ENCODE assay signal across 10 cellular contexts in genomic region chr6:83707829-83708545, GRCh38. TPM values are rescaled to one million over a fixed set of nuclear protein-coding genes. Genes with fewer than 3 reads are reported as not detected.
DNase-seq lines count a peak whose midpoint lies in the region; ATAC-seq and TF ChIP-seq lines count a peak whose summit lies in the region.
"Had no signal": no experiment of that assay in that cellular context is flagged by ENCODE, and none has a peak within 500 bp of the region (broad histone marks: within the 10 kb centered on the region; RNA-seq: fewer than 3 reads in every experiment).

No MANE protein-coding gene starts in this region.

- H3K27ac ChIP-seq in brain microvascular endothelial cell = no peak overlapping the region
- H3K27ac ChIP-seq in tibial nerve = no peak overlapping the region

- H3K27me3 ChIP-seq in brain microvascular endothelial cell (replicated peaks) (peaks cover 36% of the 10 kb centered on the region), kidney epithelial cell (ENCODE audit: control insufficient read depth, insufficient read depth, low read length) (peaks cover 34% of the 10 kb centered on the region), tibial nerve (peaks cover 0 to 47% of the 10 kb centered on the region in 2 donors)

- H3K4me3 ChIP-seq in brain microvascular endothelial cell (ENCODE audit: low read depth, low read length) (peak overlapping the region; percentile 50), kidney epithelial cell (ENCODE audit: low read depth, low read length) (peak overlapping the region; percentile 45), tibial nerve (peak overlapping the region; percentile 26 to 60 (median 39))

- peaks cover 0 to 9% (median 0%) of the 10 kb centered on the region in 3 donors for H3K36me3 Mint-ChIP-seq in immature natural killer cell

- no peak for TF ChIP-seq CTCF in brain microvascular endothelial cell (IDR thresholded peaks at IDR 0.05; ENCODE audit: low read depth, low read length, missing control alignments)
- no peak for TF ChIP-seq CTCF in kidney epithelial cell (IDR thresholded peaks at IDR 0.05; ENCODE audit: insufficient read depth, low read length, poor library complexity, severe bottlenecking)
- TF ChIP-seq CTCF in tibial nerve (IDR thresholded peaks at IDR 0.05) = no peak

- H3K27me3 Mint-ChIP-seq in immature natural killer cell (ENCODE audit: low read depth in 3 of 3) = peaks cover 8 to 17% (median 16%) of the 10 kb centered on the region in 3 donors

- H3K9me3 Mint-ChIP-seq in immature natural killer cell = peaks cover 5 to 21% (median 15%) of the 10 kb centered on the region in 6 donors

- in situ Hi-C loops in brain microvascular endothelial cell (cut with HindIII; ENCODE audit: low pct_ligation_motif_present, low sequenced_read_pairs) = no loop called here

- no peak overlapping the region for H3K27ac Mint-ChIP-seq in immature natural killer cell

- peaks cover 0 to 17% (median 4%) of the 10 kb centered on the region in 4 donors for H3K9me3 ChIP-seq in tibial nerve

- H3K4me3 Mint-ChIP-seq in immature natural killer cell = no peak overlapping the region

- TF ChIP-seq POLR2A in tibial nerve (IDR thresholded peaks at IDR 0.05) = no peak

- H3K36me3 ChIP-seq in brain microvascular endothelial cell (replicated peaks) (no peaks in the 10 kb centered on the region), kidney epithelial cell (ENCODE audit: control insufficient read depth, insufficient read depth, low read length) (no peaks in the 10 kb centered on the region), tibial nerve (no peaks in the 10 kb centered on the region)

- H3K4me1 ChIP-seq in tibial nerve = peaks cover 0 to 21% (median 5%) of the 10 kb centered on the region in 4 donors

- no peak for ATAC-seq in left lobe of liver

- H3K4me1 Mint-ChIP-seq in immature natural killer cell = no peaks in the 10 kb centered on the region

- DNase-seq in NCI-H82 (lab: John Stamatoyannopoulos, UW) = peak; percentile 40
- no peak for DNase-seq in NCI-H82 treated with DMSO at 0.1 percent for 48 hours (lab: John Stamatoyannopoulos, UW; ENCODE audit: unreplicated experiment)
- DNase-seq in brain microvascular endothelial cell = no peak
- no peak for DNase-seq in kidney epithelial cell (ENCODE audit: low read depth)
- no peak for DNase-seq in tibial nerve (ENCODE audit: low spot score in 2 of 2)
- no peak for DNase-seq in left lobe of liver (ENCODE audit: low spot score)
- DNase-seq in immature natural killer cell = no peak
- DNase-seq in stimulated activated naive CD4-positive, alpha-beta T cell (lab: John Stamatoyannopoulos, UW) = no peak
- DNase-seq: DND-41 had no signal

- no peak for TF ChIP-seq EP300 in tibial nerve (IDR thresholded peaks at IDR 0.05)

- WGBS in tibial nerve, 2 donors = 1 to 4% methylated on average over 24 to 52 of the region's 53 CpGs

RNA-seq across cellular contexts. Expression of gene SNAP91, which starts 0.9 kb away (rescaled TPM):
- total RNA-seq in kidney epithelial cell (0.13 and 0.34 TPM in 2 replicates), tibial nerve (1 to 10 TPM in 1 of 4 donors, under 1 TPM in 2, not detected in 1; 0.42 to 4.3 (median 0.90) TPM), left lobe of liver (not detected)
- not detected for polyA plus RNA-seq in immature natural killer cell
- total RNA-seq: T-helper 1 cell treated with Interleukin-12 subunit alpha and Interleukin-12 subunit beta and Interleukin-4 antibody, amounts not matched to agents 30 ng/mL and 1 ng/mL, for 36 hours had no signal
